ENCODE assay signal across 27 cellular contexts in the genomic region with DNA sequence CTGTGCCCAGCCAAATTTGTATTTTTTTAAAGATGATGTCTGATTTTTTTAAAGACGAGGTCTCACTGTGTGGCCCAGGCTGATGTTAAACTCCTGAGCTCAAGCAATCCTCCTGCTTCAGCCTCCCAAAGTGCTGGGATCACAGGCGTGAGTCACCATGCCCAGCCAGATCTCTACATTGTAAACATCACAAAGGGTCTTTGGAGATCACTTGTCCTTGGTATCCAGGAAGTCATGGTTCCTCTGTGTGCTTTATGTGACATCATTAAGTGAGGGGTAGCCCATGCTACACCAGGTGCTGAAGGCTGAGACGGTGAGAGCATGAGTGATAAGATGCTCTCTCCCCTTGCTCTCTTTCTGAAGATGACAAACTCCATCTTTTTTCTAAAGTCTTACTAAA. TPM values are rescaled to one million over a fixed set of nuclear protein-coding genes. Genes with fewer than 3 reads are reported as not detected.
DNase-seq lines count a peak whose midpoint lies in the region; ATAC-seq lines count a peak whose summit lies in the region.
"Had no signal": no experiment of that assay in that cellular context is flagged by ENCODE, and none has a peak within 500 bp of the region (broad histone marks: within the 10 kb centered on the region; RNA-seq: fewer than 3 reads in every experiment).

No MANE protein-coding gene starts in this region.

- DNase-seq in NCI-H748 (lab: John Stamatoyannopoulos, UW; ENCODE audit: unreplicated experiment): peak; percentile 22
- no peak for DNase-seq in NCI-H748 treated with DMSO at 0.1 percent for 48 hours (lab: John Stamatoyannopoulos, UW)
- peak; percentile 7 for DNase-seq in M059J (ENCODE audit: low read depth)
- DNase-seq in SHP77 treated with DMSO at 0.1 percent for 48 hours (lab: John Stamatoyannopoulos, UW): peak; percentile 36
- peak; percentile 37 for DNase-seq in mesendoderm
- no peak for DNase-seq in activated CD8-positive, alpha-beta T cell treated with anti-CD3 and anti-CD28 coated beads, Interleukin-2, amount 10 ng/mL, durations not matched to agents 7 days and 5 days
- no peak for DNase-seq in activated gamma-delta T cell (lab: John Stamatoyannopoulos, UW)
- DNase-seq: AML-193; CD4-positive, alpha-beta T cell; COR-L47; DMS79 treated with DMSO at 0.1 percent for 48 hours; GM23248; H7; KBM-7; MM.1S; NCI-H1930; NCI-H2171; NCI-H226; NCI-H524; Right ventricle myocardium superior; RPMI8226; T-helper 1 cell had no signal

- peaks cover 30% of the 10 kb centered on the region for H3K27me3 Mint-ChIP-seq in activated CD8-positive, alpha-beta T cell treated with anti-CD3 and anti-CD28 coated beads, Interleukin-2, amount 10 ng/mL, durations not matched to agents 7 days and 5 days (ENCODE audit: low read depth)

- no peaks in the 10 kb centered on the region for H3K79me2 ChIP-seq in mesendoderm (ENCODE audit: control insufficient read depth, insufficient read depth, low read length)

- H3K9me3 Mint-ChIP-seq in activated CD8-positive, alpha-beta T cell treated with anti-CD3 and anti-CD28 coated beads, Interleukin-2, amount 10 ng/mL, durations not matched to agents 7 days and 5 days (ENCODE audit: insufficient read depth): no peaks in the 10 kb centered on the region
- H3K9me3 Mint-ChIP-seq: CD4-positive, alpha-beta T cell; T-helper 2 cell treated with Interferon-gamma antibody and Interleukin-4, amounts not matched to agents 5 μg/mL and 100 μg/mL, for 36 hours had no signal

- H3K18ac ChIP-seq in mesendoderm (ENCODE audit: low read length): no peak overlapping the region

- no peak overlapping the region for H4K8ac ChIP-seq in mesendoderm (ENCODE audit: low read depth, low read length)

- no peak overlapping the region for H3K4me2 ChIP-seq in mesendoderm (ENCODE audit: low read length)
- H3K4me2 ChIP-seq: A549; BLaER1 treated with 17β-estradiol and CSF1 and Interleukin-3, amounts not matched to agents 10 nM and 100 nM had no signal

- H3K23ac ChIP-seq in mesendoderm (ENCODE audit: low read length): no peak overlapping the region

- H3K4me3 ChIP-seq in mesendoderm (ENCODE audit: low read length): no peak overlapping the region
- H3K4me3 ChIP-seq: A549; BLaER1 treated with 17β-estradiol and CSF1 and Interleukin-3, amounts not matched to agents 10 nM and 100 nM; GM23248 had no signal

- H3K4me1 ChIP-seq in mesendoderm (ENCODE audit: control insufficient read depth, low read depth, low read length): no peaks in the 10 kb centered on the region
- H3K4me1 ChIP-seq: A549; BLaER1 treated with 17β-estradiol and CSF1 and Interleukin-3, amounts not matched to agents 10 nM and 100 nM had no signal

- H2AK5ac ChIP-seq in mesendoderm (ENCODE audit: low read length): no peak overlapping the region

- POLR2A ChIA-PET in activated CD8-positive, alpha-beta T cell treated with anti-CD3 and anti-CD28 coated beads, Interleukin-2, amount 10 ng/mL, durations not matched to agents 7 days and 5 days (lab: Charles Lee): no interaction called here

- CTCF ChIA-PET in activated CD8-positive, alpha-beta T cell treated with anti-CD3 and anti-CD28 coated beads, Interleukin-2, amount 10 ng/mL, durations not matched to agents 7 days and 5 days (lab: Charles Lee): no interaction called here

- H3K27ac Mint-ChIP-seq in activated CD8-positive, alpha-beta T cell treated with anti-CD3 and anti-CD28 coated beads, Interleukin-2, amount 10 ng/mL, durations not matched to agents 7 days and 5 days: no peak overlapping the region
- H3K27ac Mint-ChIP-seq: CD4-positive, alpha-beta T cell; T-helper 2 cell treated with Interferon-gamma antibody and Interleukin-4, amounts not matched to agents 5 μg/mL and 100 μg/mL, for 36 hours had no signal

- no peak overlapping the region for H2BK120ac ChIP-seq in mesendoderm (ENCODE audit: low read depth, low read length)

- H3K4me1 Mint-ChIP-seq in activated CD8-positive, alpha-beta T cell treated with anti-CD3 and anti-CD28 coated beads, Interleukin-2, amount 10 ng/mL, durations not matched to agents 7 days and 5 days (ENCODE audit: low read depth): no peaks in the 10 kb centered on the region

- no CpG with 5 or more reads among the region's 3 CpGs for WGBS in mesendoderm (ENCODE audit: extremely low coverage, insufficient coverage, low lambda C conversion rate)

- no peak overlapping the region for H3K9ac ChIP-seq in mesendoderm (ENCODE audit: low read length)
- H3K9ac ChIP-seq: BLaER1 treated with 17β-estradiol and CSF1 and Interleukin-3, amounts not matched to agents 10 nM and 100 nM; GM23248 had no signal

- H3K36me3 Mint-ChIP-seq in activated CD8-positive, alpha-beta T cell treated with anti-CD3 and anti-CD28 coated beads, Interleukin-2, amount 10 ng/mL, durations not matched to agents 7 days and 5 days (ENCODE audit: low read depth): no peaks in the 10 kb centered on the region

- H2BK5ac ChIP-seq in mesendoderm (ENCODE audit: low read length): no peak overlapping the region

- H2BK15ac ChIP-seq in mesendoderm (replicated peaks; ENCODE audit: low read depth): no peak overlapping the region

- H3K4ac ChIP-seq in mesendoderm (ENCODE audit: low read depth, low read length): no peak overlapping the region

- no peak overlapping the region for H3K27ac ChIP-seq in mesendoderm (ENCODE audit: low read depth, low read length)
- H3K27ac ChIP-seq: A549; BLaER1 treated with 17β-estradiol and CSF1 and Interleukin-3, amounts not matched to agents 10 nM and 100 nM; GM23248; HL-60 had no signal

- H3K4me3 Mint-ChIP-seq in activated CD8-positive, alpha-beta T cell treated with anti-CD3 and anti-CD28 coated beads, Interleukin-2, amount 10 ng/mL, durations not matched to agents 7 days and 5 days: no peak overlapping the region
- H3K4me3 Mint-ChIP-seq: CD4-positive, alpha-beta T cell; T-helper 2 cell treated with Interferon-gamma antibody and Interleukin-4, amounts not matched to agents 5 μg/mL and 100 μg/mL, for 36 hours had no signal

- no peak overlapping the region for H3K56ac ChIP-seq in mesendoderm (ENCODE audit: low read length)

- no peak for ATAC-seq in GM19035 (IDR thresholded peaks at IDR 0.05; ENCODE audit: unreplicated experiment)
- no peak for ATAC-seq in activated CD8-positive, alpha-beta T cell treated with anti-CD3 and anti-CD28 coated beads, Interleukin-2, amount 10 ng/mL, durations not matched to agents 7 days and 5 days
- ATAC-seq: A549 had no signal

- no peak overlapping the region for H4K5ac ChIP-seq in mesendoderm (ENCODE audit: low read length)

- no peaks in the 10 kb centered on the region for H3K36me3 ChIP-seq in mesendoderm (ENCODE audit: control insufficient read depth, insufficient read depth, low read length)
- H3K36me3 ChIP-seq: BLaER1 treated with 17β-estradiol and CSF1 and Interleukin-3, amounts not matched to agents 10 nM and 100 nM had no signal

- H3K27me3 ChIP-seq in mesendoderm (ENCODE audit: insufficient read depth, low read length, poor library complexity): no peaks in the 10 kb centered on the region
- H3K27me3 ChIP-seq: BLaER1 treated with 17β-estradiol and CSF1 and Interleukin-3, amounts not matched to agents 10 nM and 100 nM had no signal

- no peaks in the 10 kb centered on the region for H3K79me1 ChIP-seq in mesendoderm (ENCODE audit: low read length)

RNA-seq across cellular contexts. Expression of gene NUP35, which starts 7.0 kb away (rescaled TPM):
- total RNA-seq in M059J (2014; rRNA removed; shearing (Covaris generic)): 27.7 and 29.5 TPM in 2 replicates
- 43.9 TPM for polyA plus RNA-seq in mesendoderm (2013, experiment 1 of 2)
- polyA plus RNA-seq in mesendoderm (2013, experiment 2 of 2): 44.0 TPM
- 10 to 100 TPM; 18.8 to 21.3 TPM for total RNA-seq in activated CD8-positive, alpha-beta T cell treated with anti-CD3 and anti-CD28 coated beads, Interleukin-2, amount 10 ng/mL, durations not matched to agents 7 days and 5 days

RNA-seq across cellular contexts. Expression of gene DUSP19, which starts 38.7 kb away (rescaled TPM):
- total RNA-seq in M059J (2014; rRNA removed; shearing (Covaris generic)): 0.98 and 2.4 TPM in 2 replicates
- 1.7 TPM for polyA plus RNA-seq in mesendoderm (2013, experiment 1 of 2)
- 1.2 TPM for polyA plus RNA-seq in mesendoderm (2013, experiment 2 of 2)
- total RNA-seq in activated CD8-positive, alpha-beta T cell treated with anti-CD3 and anti-CD28 coated beads, Interleukin-2, amount 10 ng/mL, durations not matched to agents 7 days and 5 days: under 1 TPM; 0.39 to 0.68 TPM

Comparison
In these comparisons a context has a peak if more than half of its experiments do, and no peak if none do; other contexts are left out.
1. DNase-seq: peak in NCI-H748 (single experiment), M059J (single experiment), SHP77 treated with DMSO at 0.1 percent for 48 hours (single experiment) and mesendoderm (single experiment); none in NCI-H748 treated with DMSO at 0.1 percent for 48 hours (single experiment), activated CD8-positive, alpha-beta T cell treated with anti-CD3 and anti-CD28 coated beads, Interleukin-2, amount 10 ng/mL, durations not matched to agents 7 days and 5 days (single experiment) and activated gamma-delta T cell (single experiment).